In the genomic region with DNA sequence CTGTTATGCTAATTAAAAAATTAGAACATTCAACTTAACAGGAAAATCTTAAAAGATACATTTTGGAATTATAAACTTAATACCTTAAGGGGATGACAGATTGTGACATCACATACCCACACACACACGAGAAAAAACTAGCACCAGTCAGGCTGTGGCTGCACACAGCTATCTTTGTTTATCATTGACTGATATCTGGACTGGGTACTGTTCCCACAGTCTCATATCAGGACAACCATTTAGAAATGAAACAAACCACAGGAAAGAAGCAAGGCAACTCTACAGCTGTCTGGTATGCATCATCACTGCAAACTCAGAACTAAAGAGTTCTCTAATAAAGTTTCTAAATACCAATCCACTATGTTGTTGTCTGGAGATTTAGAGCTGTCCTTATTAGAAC, we compare ENCODE assay signal across 8 cellular contexts.
DNase-seq lines count a peak whose midpoint lies in the region; ATAC-seq and TF ChIP-seq lines count a peak whose summit lies in the region.

No MANE protein-coding gene starts in this region.

- no peak for TF ChIP-seq CTCF in CD8-positive, alpha-beta T cell (IDR thresholded peaks at IDR 0.05)
- TF ChIP-seq CTCF in choroid plexus epithelial cell (conservative IDR thresholded peaks at IDR 0.05; ENCODE audit: low read depth, low read length), result no peak
- TF ChIP-seq CTCF in vagina (IDR thresholded peaks at IDR 0.05), result no peak
- no peak for TF ChIP-seq CTCF in CD14-positive monocyte (IDR thresholded peaks at IDR 0.05)

- no peaks in the 10 kb centered on the region for H3K4me1 Mint-ChIP-seq in CD8-positive, alpha-beta T cell (ENCODE audit: low read depth)
- H3K4me1 Mint-ChIP-seq in CD14-positive monocyte, result peaks cover 2% of the 10 kb centered on the region
- H3K4me1 Mint-ChIP-seq in CD8-positive, alpha-beta memory T cell, result peaks cover 8 to 14% (median 9%) of the 10 kb centered on the region in 3 donors

- no peak for TF ChIP-seq POLR2A in vagina (IDR thresholded peaks at IDR 0.05)

- peaks cover 9% of the 10 kb centered on the region for H3K9me3 Mint-ChIP-seq in CD8-positive, alpha-beta T cell
- H3K9me3 Mint-ChIP-seq in CD14-positive monocyte, result peaks cover 3 to 9% (median 7%) of the 10 kb centered on the region in 7 donors
- peaks cover 2 to 14% (median 7%) of the 10 kb centered on the region in 5 donors for H3K9me3 Mint-ChIP-seq in CD8-positive, alpha-beta memory T cell

- H3K27me3 Mint-ChIP-seq in CD8-positive, alpha-beta T cell (ENCODE audit: low read depth), result no peaks in the 10 kb centered on the region
- peaks cover 0 to 2% (median 0%) of the 10 kb centered on the region in 3 donors for H3K27me3 Mint-ChIP-seq in CD14-positive monocyte (ENCODE audit: low read depth in 3 of 3)
- peaks cover 0 to 1% of the 10 kb centered on the region in 2 donors for H3K27me3 Mint-ChIP-seq in CD8-positive, alpha-beta memory T cell

- no peaks in the 10 kb centered on the region for H3K4me1 ChIP-seq in CD8-positive, alpha-beta T cell (ENCODE audit: insufficient read depth, low read length)
- H3K4me1 ChIP-seq in vagina, result no peaks in the 10 kb centered on the region
- no peaks in the 10 kb centered on the region for H3K4me1 ChIP-seq in CD8-positive, alpha-beta memory T cell (ENCODE audit: insufficient read depth, low read length)

- H3K27ac ChIP-seq in CD8-positive, alpha-beta T cell (ENCODE audit: low read depth, low read length), result no peak overlapping the region
- H3K27ac ChIP-seq in vagina, result no peak overlapping the region
- H3K27ac ChIP-seq in CD8-positive, alpha-beta memory T cell (ENCODE audit: low read depth, low read length), result no peak overlapping the region

- no peaks in the 10 kb centered on the region for H3K27me3 ChIP-seq in CD8-positive, alpha-beta T cell (ENCODE audit: insufficient read depth, low read length)
- no peaks in the 10 kb centered on the region for H3K27me3 ChIP-seq in vagina
- no peaks in the 10 kb centered on the region for H3K27me3 ChIP-seq in CD8-positive, alpha-beta memory T cell (ENCODE audit: insufficient read depth, low read length, poor library complexity, severe bottlenecking)

- peak; percentile 34 for ATAC-seq in CD8-positive, alpha-beta T cell
- ATAC-seq in GM19372 (IDR thresholded peaks at IDR 0.05; ENCODE audit: low read depth, unreplicated experiment) (peak; percentile 72), HG03280 (IDR thresholded peaks at IDR 0.05; ENCODE audit: unreplicated experiment) (peak; percentile 96)

- CTCF ChIA-PET in CD8-positive, alpha-beta T cell (lab: Charles Lee), result no interaction called here
- CTCF ChIA-PET in CD8-positive, alpha-beta memory T cell (lab: Charles Lee), result no interaction called here

- H3K9me3 ChIP-seq in CD8-positive, alpha-beta T cell (ENCODE audit: low read length), result no peaks in the 10 kb centered on the region
- H3K9me3 ChIP-seq in vagina, result no peaks in the 10 kb centered on the region
- no peaks in the 10 kb centered on the region for H3K9me3 ChIP-seq in CD8-positive, alpha-beta memory T cell (ENCODE audit: low read length)

- H3K36me3 ChIP-seq in CD8-positive, alpha-beta T cell (ENCODE audit: insufficient read depth, low read length), result no peaks in the 10 kb centered on the region
- no peaks in the 10 kb centered on the region for H3K36me3 ChIP-seq in vagina
- no peaks in the 10 kb centered on the region for H3K36me3 ChIP-seq in CD8-positive, alpha-beta memory T cell (ENCODE audit: insufficient read depth, low read length)

- H3K36me3 Mint-ChIP-seq in CD8-positive, alpha-beta T cell, result peaks cover 58% of the 10 kb centered on the region
- peaks cover 27 to 42% of the 10 kb centered on the region in 2 donors for H3K36me3 Mint-ChIP-seq in CD14-positive monocyte
- H3K36me3 Mint-ChIP-seq in CD8-positive, alpha-beta memory T cell, result peaks cover 21 to 40% (median 32%) of the 10 kb centered on the region in 3 donors

- no peak overlapping the region for H3K4me3 Mint-ChIP-seq in CD8-positive, alpha-beta T cell
- H3K4me3 Mint-ChIP-seq in CD14-positive monocyte, result no peak overlapping the region
- no peak overlapping the region for H3K4me3 Mint-ChIP-seq in CD8-positive, alpha-beta memory T cell

- intact Hi-C loops in CD8-positive, alpha-beta T cell (cut with DNase I, micrococcal nuclease), result no loop called here
- intact Hi-C loops in vagina (cut with DNase I) (loop anchor here (10.0 kb wide), 1 partner anchor 387 kb away; no protein-coding TSS in a partner anchor), CD14-positive monocyte (cut with micrococcal nuclease) (no loop called here)

- H3K27ac Mint-ChIP-seq in CD8-positive, alpha-beta T cell, result no peak overlapping the region
- no peak overlapping the region for H3K27ac Mint-ChIP-seq in CD14-positive monocyte
- H3K27ac Mint-ChIP-seq in CD8-positive, alpha-beta memory T cell, result no peak overlapping the region

- H3K4me3 ChIP-seq in CD8-positive, alpha-beta T cell (ENCODE audit: low read depth, low read length), result no peak overlapping the region
- H3K4me3 ChIP-seq in choroid plexus epithelial cell (ENCODE audit: low read depth, low read length) (no peak overlapping the region), vagina (no peak overlapping the region)
- H3K4me3 ChIP-seq in CD8-positive, alpha-beta memory T cell (ENCODE audit: low read length), result no peak overlapping the region

- DNase-seq in CD8-positive, alpha-beta T cell, result no peak
- DNase-seq in choroid plexus epithelial cell (ENCODE audit: low read depth) (peak; percentile 83), vagina (ENCODE audit: extremely low spot score in 2 of 2) (no peak), CD14-positive monocyte (ENCODE audit: low spot score) (no peak), GM19240 (ENCODE audit: insufficient read length, low spot score) (no peak)
- DNase-seq in CD8-positive, alpha-beta memory T cell, result no peak

- POLR2A ChIA-PET in CD8-positive, alpha-beta T cell (lab: Charles Lee), result no interaction called here
- POLR2A ChIA-PET in CD8-positive, alpha-beta memory T cell (lab: Charles Lee), result no interaction called here

Comparison
In these comparisons a context has a peak if more than half of its experiments do, and no peak if none do; other contexts are left out.
1. ATAC-seq: peak in every context shown above with its lines; median percentile 96 in HG03280; 72 in GM19372; 34 in CD8-positive, alpha-beta T cell.